Comparison of ENCODE assay signal across 17 cellular contexts in genomic region chr1:203990118-203990517, GRCh38.
"Had no signal": no experiment of that assay in that cellular context is flagged by ENCODE, and none has a peak within 500 bp of the region (broad histone marks: within the 10 kb centered on the region; RNA-seq: fewer than 3 reads in every experiment).

No MANE protein-coding gene starts in this region.

- H3K4me1 Mint-ChIP-seq: activated CD4-positive, alpha-beta T cell treated with anti-CD3 and anti-CD28 coated beads, Interleukin-2, amount 10 ng/mL, durations not matched to agents 24 days and 14 days; activated naive CD4-positive, alpha-beta T cell treated with anti-CD3 and anti-CD28 coated beads, Interleukin-2, amount 10 ng/mL, durations not matched to agents 7 days and 5 days; activated T-helper 17 cell treated with anti-CD3 and anti-CD28 coated beads, Interleukin-2, amount 50 U/mL, for 72 hours; stimulated activated effector memory CD8-positive, alpha-beta T cell treated with anti-CD3 and anti-CD28 coated beads, Interleukin-12 subunit alpha, Interleukin-12 subunit beta, amount 100 ng/mL, for 72 hours had no signal

- H3K4me1 ChIP-seq: colonic mucosa, gastrocnemius medialis had no signal

- H3K4me3 Mint-ChIP-seq: activated CD4-positive, alpha-beta T cell treated with anti-CD3 and anti-CD28 coated beads, Interleukin-2, amount 10 ng/mL, durations not matched to agents 24 days and 14 days; activated naive CD4-positive, alpha-beta T cell treated with anti-CD3 and anti-CD28 coated beads, Interleukin-2, amount 10 ng/mL, durations not matched to agents 7 days and 5 days; activated T-helper 17 cell treated with anti-CD3 and anti-CD28 coated beads, Interleukin-2, amount 50 U/mL, for 72 hours; stimulated activated effector memory CD8-positive, alpha-beta T cell treated with anti-CD3 and anti-CD28 coated beads, Interleukin-12 subunit alpha, Interleukin-12 subunit beta, amount 100 ng/mL, for 72 hours had no signal

- H3K27ac Mint-ChIP-seq: activated CD4-positive, alpha-beta T cell treated with anti-CD3 and anti-CD28 coated beads, Interleukin-2, amount 10 ng/mL, durations not matched to agents 24 days and 14 days; activated naive CD4-positive, alpha-beta T cell treated with anti-CD3 and anti-CD28 coated beads, Interleukin-2, amount 10 ng/mL, durations not matched to agents 7 days and 5 days; activated T-helper 17 cell treated with anti-CD3 and anti-CD28 coated beads, Interleukin-2, amount 50 U/mL, for 72 hours; stimulated activated effector memory CD8-positive, alpha-beta T cell treated with anti-CD3 and anti-CD28 coated beads, Interleukin-12 subunit alpha, Interleukin-12 subunit beta, amount 100 ng/mL, for 72 hours had no signal

- H3K9me3 Mint-ChIP-seq: activated CD4-positive, alpha-beta T cell treated with anti-CD3 and anti-CD28 coated beads, Interleukin-2, amount 10 ng/mL, durations not matched to agents 24 days and 14 days; activated naive CD4-positive, alpha-beta T cell treated with anti-CD3 and anti-CD28 coated beads, Interleukin-2, amount 10 ng/mL, durations not matched to agents 7 days and 5 days; activated T-helper 17 cell treated with anti-CD3 and anti-CD28 coated beads, Interleukin-2, amount 50 U/mL, for 72 hours; stimulated activated effector memory CD8-positive, alpha-beta T cell treated with anti-CD3 and anti-CD28 coated beads, Interleukin-12 subunit alpha, Interleukin-12 subunit beta, amount 100 ng/mL, for 72 hours had no signal

- H3K36me3 ChIP-seq: colonic mucosa, gastrocnemius medialis, neutrophil, tibial nerve had no signal

- DNase-seq: activated CD4-positive, alpha-beta T cell treated with anti-CD3 and anti-CD28 coated beads, Interleukin-2, amount 10 ng/mL, durations not matched to agents 24 days and 14 days; activated naive CD4-positive, alpha-beta T cell treated with anti-CD3 and anti-CD28 coated beads, Interleukin-2, amount 10 ng/mL, durations not matched to agents 7 days and 5 days; activated T-cell treated with anti-CD3 and anti-CD28 coated beads for 4 hours; caudate nucleus; colonic mucosa; effector CD4-positive, alpha-beta T cell; gastrocnemius medialis; kidney; right cardiac atrium; small intestine; SW 1271; T-helper 9 cell had no signal

- H3K27ac ChIP-seq: colonic mucosa, epithelial cell of prostate, gastrocnemius medialis, neutrophil, tibial nerve had no signal

- H3K27me3 ChIP-seq: colonic mucosa, gastrocnemius medialis, tibial nerve had no signal

- H3K36me3 Mint-ChIP-seq: activated naive CD4-positive, alpha-beta T cell treated with anti-CD3 and anti-CD28 coated beads, Interleukin-2, amount 10 ng/mL, durations not matched to agents 7 days and 5 days; stimulated activated effector memory CD8-positive, alpha-beta T cell treated with anti-CD3 and anti-CD28 coated beads, Interleukin-12 subunit alpha, Interleukin-12 subunit beta, amount 100 ng/mL, for 72 hours had no signal

- H3K4me3 ChIP-seq: colonic mucosa, gastrocnemius medialis, tibial nerve had no signal

- ATAC-seq: activated T-helper 17 cell treated with anti-CD3 and anti-CD28 coated beads, Interleukin-2, amount 50 U/mL, for 72 hours; gastrocnemius medialis; right cardiac atrium; stimulated activated effector memory CD8-positive, alpha-beta T cell treated with anti-CD3 and anti-CD28 coated beads, Interleukin-12 subunit alpha, Interleukin-12 subunit beta, amount 100 ng/mL, for 72 hours had no signal

- H3K9me3 ChIP-seq: colonic mucosa, gastrocnemius medialis, neutrophil, tibial nerve had no signal
